Comparison of ENCODE assay signal across 16 cellular contexts in genomic region chr2:9284521-9285297, GRCh38.
DNase-seq lines count a peak whose midpoint lies in the region; ATAC-seq and TF ChIP-seq lines count a peak whose summit lies in the region.
"Had no signal": no experiment of that assay in that cellular context is flagged by ENCODE, and none has a peak within 500 bp of the region (broad histone marks: within the 10 kb centered on the region; RNA-seq: fewer than 3 reads in every experiment).

No MANE protein-coding gene starts in this region.

- peaks cover 78% of the 10 kb centered on the region for H3K79me2 ChIP-seq in mammary epithelial cell (ENCODE audit: insufficient read depth, low read length)

- POLR2A ChIA-PET in MCF 10A (lab: Yijun Ruan, JAX) = interaction anchor here (0.6 to 6.8 kb wide), 15 partner anchors 11 to 328 kb away, joined by 3 to 98 read pairs (median 4); partner anchors contain the start of gene ASAP2
- POLR2A ChIA-PET in IMR-90 (lab: Charles Lee; ENCODE audit: unreplicated experiment) = no interaction called here
- POLR2A ChIA-PET in activated CD4-positive, alpha-beta memory T cell treated with anti-CD3 and anti-CD28 coated beads, Interleukin-2, amount 10 ng/mL, durations not matched to agents 7 days and 5 days (lab: Charles Lee) = no interaction called here

- no peak overlapping the region for H2BK5ac ChIP-seq in IMR-90 (ENCODE audit: low read depth, low read length, poor library complexity, severe bottlenecking)

- H4K20me1 ChIP-seq in IMR-90 (ENCODE audit: insufficient read depth, low read length) = peaks cover 5% of the 10 kb centered on the region; the same call in 1 of the 2 replicates
- no peaks in the 10 kb centered on the region for H4K20me1 ChIP-seq in mammary epithelial cell (ENCODE audit: insufficient read depth, low read length)

- intact Hi-C loops in MCF 10A (cut with micrococcal nuclease) = no loop called here
- intact Hi-C loops in breast epithelium (cut with DNase I; ENCODE audit: low total_unique reads) = no loop called here
- intact Hi-C loops in IMR-90 (cut with micrococcal nuclease) = loop anchor here (5.0 kb wide), 2 partner anchors 77 to 142 kb away; partner anchors contain the start of gene ASAP2
- intact Hi-C loops in mammary epithelial cell (cut with micrococcal nuclease) = loop anchor here (5.0 kb wide), 1 partner anchor 48 kb away; no protein-coding TSS in a partner anchor

- no peak overlapping the region for H2BK15ac ChIP-seq in IMR-90 (ENCODE audit: low read depth, low read length)

- dilution Hi-C loops in IMR-90 (cut with HindIII; ENCODE audit: low sequenced_read_pairs, unreplicated experiment) = no loop called here
- dilution Hi-C loops in mammary epithelial cell (cut with HindIII; ENCODE audit: low sequenced_read_pairs) = no loop called here

- TF ChIP-seq POLR2A in breast epithelium (IDR thresholded peaks at IDR 0.05) = no peak
- no peak for TF ChIP-seq POLR2A in IMR-90 (IDR thresholded peaks at IDR 0.05; ENCODE audit: low read depth, low read length)

- H3K27me3 Mint-ChIP-seq in MCF 10A (ENCODE audit: insufficient read depth, unreplicated experiment) = no peaks in the 10 kb centered on the region
- H3K27me3 Mint-ChIP-seq in activated CD4-positive, alpha-beta memory T cell treated with anti-CD3 and anti-CD28 coated beads, Interleukin-2, amount 10 ng/mL, durations not matched to agents 7 days and 5 days = peaks cover 23% of the 10 kb centered on the region

- H3K9me3 ChIP-seq in breast epithelium (no peaks in the 10 kb centered on the region), IMR-90 (ENCODE audit: control insufficient read depth, insufficient read depth, low read length) (no peaks in the 10 kb centered on the region), mammary epithelial cell (replicated peaks; ENCODE audit: insufficient read depth, low read length) (no peaks in the 10 kb centered on the region), skeletal muscle satellite cell (replicated peaks; ENCODE audit: low read length) (no peaks in the 10 kb centered on the region)
- H3K9me3 ChIP-seq: HAP-1 had no signal

- peaks cover 29% of the 10 kb centered on the region for H3K36me3 Mint-ChIP-seq in MCF 10A (ENCODE audit: insufficient read depth, unreplicated experiment)
- no peaks in the 10 kb centered on the region for H3K36me3 Mint-ChIP-seq in activated CD4-positive, alpha-beta memory T cell treated with anti-CD3 and anti-CD28 coated beads, Interleukin-2, amount 10 ng/mL, durations not matched to agents 7 days and 5 days (ENCODE audit: low read depth)
- H3K36me3 Mint-ChIP-seq: CD4-positive, alpha-beta memory T cell had no signal

- TF ChIP-seq CTCF in MCF 10A (IDR thresholded peaks at IDR 0.05; ENCODE audit: unreplicated experiment) (no peak), breast epithelium (IDR thresholded peaks at IDR 0.05) (no peak), IMR-90 (conservative IDR thresholded peaks at IDR 0.05; ENCODE audit: low read depth, low read length) (no peak), mammary epithelial cell (conservative IDR thresholded peaks at IDR 0.05 in 1 of 2, IDR thresholded peaks at IDR 0.05 in 1 of 2; ENCODE audit: extremely low read depth in 1 of 2, insufficient read depth in 1 of 2, low read depth in 1 of 2, low read length in 2 of 2) (no peak)

- peak overlapping the region; percentile 34; the same call in 1 of the 2 replicates for H3K4ac ChIP-seq in IMR-90 (ENCODE audit: low read depth, low read length)

- H3K23ac ChIP-seq in IMR-90 (ENCODE audit: low read depth, low read length) = peak overlapping the region; percentile 28; the same call in 1 of the 2 replicates

- BruUV-seq in MCF 10A (replicated peaks; lab: Mats Ljungman, UMichigan) (no TSS peak), IMR-90 (replicated peaks; lab: Mats Ljungman, UMichigan) (no TSS peak), mammary epithelial cell (replicated peaks; lab: Mats Ljungman, UMichigan) (no TSS peak)

- H3K4me2 ChIP-seq in IMR-90 (ENCODE audit: low read depth, low read length) (no peak overlapping the region), mammary epithelial cell (ENCODE audit: insufficient read depth, low read depth, low read length) (no peak overlapping the region), skeletal muscle satellite cell (ENCODE audit: low read length) (no peak overlapping the region)

- no peak overlapping the region for H3K56ac ChIP-seq in IMR-90 (ENCODE audit: extremely low read depth, insufficient read depth, low read length)

- H4K8ac ChIP-seq in IMR-90 (ENCODE audit: low read depth in 2 of 2, low read length in 2 of 2) = peak overlapping the region in 1 of 2 experiments; percentile 51; a peak in 1 of 4 replicates

- no peaks in the 10 kb centered on the region for H3K27me3 ChIP-seq in breast epithelium
- no peaks in the 10 kb centered on the region for H3K27me3 ChIP-seq in IMR-90 (ENCODE audit: control insufficient read depth, insufficient read depth, low read length)
- no peaks in the 10 kb centered on the region for H3K27me3 ChIP-seq in mammary epithelial cell (ENCODE audit: insufficient read depth, low read length)
- H3K27me3 ChIP-seq in skeletal muscle satellite cell (ENCODE audit: control insufficient read depth, insufficient read depth, low read length) = no peaks in the 10 kb centered on the region

- CTCF ChIA-PET in MCF 10A (lab: Yijun Ruan, JAX) = interaction anchor here (0.6 to 1.6 kb wide), 7 partner anchors 9 to 272 kb away, joined by 3 to 5 read pairs (median 3); partner anchors contain the start of gene ASAP2
- CTCF ChIA-PET in IMR-90 (lab: Yijun Ruan, JAX) = no interaction called here
- CTCF ChIA-PET in mammary epithelial cell (lab: Charles Lee; ENCODE audit: low non-redundant PET) = no interaction called here
- CTCF ChIA-PET in activated CD4-positive, alpha-beta memory T cell treated with anti-CD3 and anti-CD28 coated beads, Interleukin-2, amount 10 ng/mL, durations not matched to agents 7 days and 5 days (lab: Charles Lee) = no interaction called here

- H3K36me3 ChIP-seq in breast epithelium = no peaks in the 10 kb centered on the region
- peaks cover 10% of the 10 kb centered on the region for H3K36me3 ChIP-seq in IMR-90 (ENCODE audit: control insufficient read depth, insufficient read depth, low read length)
- peaks cover 19% of the 10 kb centered on the region for H3K36me3 ChIP-seq in mammary epithelial cell (ENCODE audit: insufficient read depth, low read length)
- H3K36me3 ChIP-seq in skeletal muscle satellite cell (ENCODE audit: insufficient read depth, low read length) = peaks cover 58% of the 10 kb centered on the region
- H3K36me3 ChIP-seq: HAP-1 had no signal

- WGBS in IMR-90 (ENCODE audit: extremely low coverage in 2 of 2, insufficient read length in 1 of 2), 2 experiments = 100% methylated on average over 1 of the region's 6 CpGs; no CpG with 5 or more reads in 1 of the 2 experiments
- WGBS in mammary epithelial cell (ENCODE audit: low coverage, missing lambda C conversion rate) = 92% methylated on average over 6 of the region's 6 CpGs

- H2AK9ac ChIP-seq in IMR-90 (replicated peaks; ENCODE audit: low read depth, low read length, poor library complexity) = no peak overlapping the region

- H3K4me3 Mint-ChIP-seq in MCF 10A (ENCODE audit: unreplicated experiment) = no peak overlapping the region
- H3K4me3 Mint-ChIP-seq in activated CD4-positive, alpha-beta memory T cell treated with anti-CD3 and anti-CD28 coated beads, Interleukin-2, amount 10 ng/mL, durations not matched to agents 7 days and 5 days = no peak overlapping the region
- H3K4me3 Mint-ChIP-seq: CD4-positive, alpha-beta memory T cell; T-helper 1 cell treated with Interleukin-12 subunit alpha and Interleukin-12 subunit beta and Interleukin-4 antibody, amounts not matched to agents 30 μg/mL and 1 μg/mL, for 36 hours had no signal

- H3K79me1 ChIP-seq in IMR-90 (ENCODE audit: low read depth in 1 of 2, low read length in 2 of 2) = peaks cover 48 to 85% of the 10 kb centered on the region in 2 experiments

- peaks cover 18% of the 10 kb centered on the region for H3K9me1 ChIP-seq in IMR-90 (ENCODE audit: insufficient read depth, low read length)

- H3K27ac Mint-ChIP-seq in MCF 10A (ENCODE audit: low read depth, unreplicated experiment) = peak overlapping the region; percentile 84
- H3K27ac Mint-ChIP-seq in activated CD4-positive, alpha-beta memory T cell treated with anti-CD3 and anti-CD28 coated beads, Interleukin-2, amount 10 ng/mL, durations not matched to agents 7 days and 5 days = no peak overlapping the region
- H3K27ac Mint-ChIP-seq: CD4-positive, alpha-beta memory T cell; T-helper 1 cell treated with Interleukin-12 subunit alpha and Interleukin-12 subunit beta and Interleukin-4 antibody, amounts not matched to agents 30 μg/mL and 1 μg/mL, for 36 hours had no signal

- TF ChIP-seq RAD21 in IMR-90 (IDR thresholded peaks at IDR 0.05; ENCODE audit: low read length) = no peak

- 0 out of 2 replicates have a peak overlapping the region, but pooled peaks have one; percentile 13 for H4K91ac ChIP-seq in IMR-90 (ENCODE audit: insufficient read depth, low read depth, low read length)

- peak overlapping the region; percentile 58; the same call in 1 of the 2 replicates for H2AK5ac ChIP-seq in IMR-90 (ENCODE audit: low read depth, low read length)

- H3K9ac ChIP-seq in IMR-90 (ENCODE audit: low read depth, low read length) (no peak overlapping the region), mammary epithelial cell (ENCODE audit: insufficient read depth, low read length) (no peak overlapping the region), skeletal muscle satellite cell (ENCODE audit: low read depth, low read length) (peak overlapping the region; percentile 81)

- H4K5ac ChIP-seq in IMR-90 (ENCODE audit: low read depth, low read length) = no peak overlapping the region

- H3K27ac ChIP-seq in breast epithelium (no peak overlapping the region), IMR-90 (ENCODE audit: insufficient read depth, low read length) (no peak overlapping the region), mammary epithelial cell (ENCODE audit: insufficient read depth, low read depth, low read length) (peak overlapping the region; percentile 10)

- no peak overlapping the region for H2BK20ac ChIP-seq in IMR-90 (ENCODE audit: low read depth, low read length)

- peaks cover 54% of the 10 kb centered on the region for H3K4me1 Mint-ChIP-seq in MCF 10A (ENCODE audit: insufficient read depth, unreplicated experiment)
- H3K4me1 Mint-ChIP-seq in activated CD4-positive, alpha-beta memory T cell treated with anti-CD3 and anti-CD28 coated beads, Interleukin-2, amount 10 ng/mL, durations not matched to agents 7 days and 5 days = no peaks in the 10 kb centered on the region
- H3K4me1 Mint-ChIP-seq: CD4-positive, alpha-beta memory T cell had no signal

- in situ Hi-C loops in IMR-90 (cut with MboI; ENCODE audit: low sequenced_read_pairs) (no loop called here), mammary epithelial cell (cut with MboI; ENCODE audit: low sequenced_read_pairs in 2 of 2) (no loop called here)

- H3K14ac ChIP-seq in IMR-90 (replicated peaks; ENCODE audit: low read depth, low read length) = 0 out of 2 replicates have a peak overlapping the region, but pooled peaks have one; percentile 43

- H3K9me3 Mint-ChIP-seq in MCF 10A (ENCODE audit: unreplicated experiment) = no peaks in the 10 kb centered on the region
- H3K9me3 Mint-ChIP-seq in activated CD4-positive, alpha-beta memory T cell treated with anti-CD3 and anti-CD28 coated beads, Interleukin-2, amount 10 ng/mL, durations not matched to agents 7 days and 5 days = no peaks in the 10 kb centered on the region
- H3K9me3 Mint-ChIP-seq: CD4-positive, alpha-beta memory T cell; T-helper 1 cell treated with Interleukin-12 subunit alpha and Interleukin-12 subunit beta and Interleukin-4 antibody, amounts not matched to agents 30 μg/mL and 1 μg/mL, for 36 hours had no signal

- H3K18ac ChIP-seq in IMR-90 (ENCODE audit: low read depth, low read length) = no peak overlapping the region

- H3K4me1 ChIP-seq in breast epithelium (no peaks in the 10 kb centered on the region), IMR-90 (ENCODE audit: control insufficient read depth, insufficient read depth, low read length) (peaks cover 17% of the 10 kb centered on the region), mammary epithelial cell (ENCODE audit: insufficient read depth, low read length) (peaks cover 51% of the 10 kb centered on the region), skeletal muscle satellite cell (ENCODE audit: control insufficient read depth, insufficient read depth, low read length) (peaks cover 75% of the 10 kb centered on the region)

- H3K4me3 ChIP-seq in breast epithelium (no peak overlapping the region), IMR-90 (ENCODE audit: insufficient read depth, low read depth, low read length) (no peak overlapping the region), mammary epithelial cell (replicated peaks in 1 of 3; ENCODE audit: insufficient read depth in 1 of 3, low read depth in 2 of 3, low read length in 3 of 3) (no peak overlapping the region), skeletal muscle satellite cell (ENCODE audit: low read length) (no peak overlapping the region)
- H3K4me3 ChIP-seq: HAP-1 had no signal

- ATAC-seq in IMR-90 (ENCODE audit: low read depth) (no peak), HG02623 (IDR thresholded peaks at IDR 0.05; ENCODE audit: unreplicated experiment) (no peak), HG03442 (IDR thresholded peaks at IDR 0.05; ENCODE audit: unreplicated experiment) (no peak)

- no peak overlapping the region for H2BK120ac ChIP-seq in IMR-90 (ENCODE audit: low read depth, low read length)

- no peak overlapping the region for H2AFZ ChIP-seq in IMR-90 (replicated peaks; ENCODE audit: low read length, poor library complexity)
- H2AFZ ChIP-seq in mammary epithelial cell (ENCODE audit: low read depth, low read length) = no peak overlapping the region

- DNase-seq in MCF 10A (ENCODE audit: unreplicated experiment) (no peak), breast epithelium (ENCODE audit: low spot score in 2 of 2) (no peak), IMR-90 (no peak), mammary epithelial cell (no peak)
- no peak for DNase-seq in activated CD4-positive, alpha-beta memory T cell treated with anti-CD3 and anti-CD28 coated beads, Interleukin-2, amount 10 ng/mL, durations not matched to agents 7 days and 5 days
- DNase-seq: AML-193; CD4-positive, alpha-beta memory T cell; EL; NCI-H2029; NK-92 treated with Interleukin-12 subunit alpha and Interleukin-12 subunit beta, amount 100 ng/mL, for 24 hours; OCI-M1 had no signal

Comparison
In these comparisons a context has a peak if more than half of its experiments do, and no peak if none do; other contexts are left out.
1. intact Hi-C loops: an anchor here in IMR-90 (5.0 kb wide) and mammary epithelial cell (5.0 kb wide); none called in MCF 10A and breast epithelium.